Comparison of ENCODE assay signal across 1 cellular context in the genomic region with DNA sequence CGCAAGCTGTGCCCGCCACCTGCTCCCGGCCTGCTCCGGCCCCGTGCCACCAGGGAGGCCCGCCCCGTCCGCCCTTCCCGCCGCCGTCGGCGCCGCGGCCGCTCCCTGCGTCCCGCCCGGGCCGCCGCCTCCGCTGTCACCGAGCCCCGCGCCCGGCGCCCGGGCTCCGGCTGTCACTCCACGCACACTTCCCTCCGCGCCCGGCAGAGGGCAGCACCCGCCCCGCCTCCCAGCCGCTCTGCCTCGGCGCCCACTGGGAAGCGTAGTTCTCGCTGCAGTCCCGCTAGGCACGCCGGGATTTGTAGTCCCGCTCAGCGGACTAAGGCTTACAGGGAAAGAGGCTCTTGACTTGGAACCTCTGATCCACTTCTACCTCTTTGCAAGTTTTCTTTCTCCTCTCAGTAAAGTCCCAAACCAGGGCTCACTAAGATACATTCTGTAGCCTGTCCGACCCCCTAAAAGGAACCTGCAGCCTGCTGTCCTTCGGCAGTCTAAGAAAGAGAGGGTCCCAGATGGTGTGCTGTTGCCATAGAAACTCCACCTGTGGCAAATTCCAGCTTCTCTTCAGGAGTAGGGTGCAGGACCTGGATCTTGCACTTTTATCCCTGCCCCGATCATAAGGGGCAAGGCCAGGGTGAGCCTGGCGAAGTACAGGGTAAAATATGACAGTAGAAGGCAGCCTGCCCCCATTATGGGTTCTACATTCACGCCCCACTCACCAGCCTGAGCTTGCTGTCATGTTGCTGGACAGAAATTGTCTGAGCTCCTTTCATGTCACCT.
A peak's percentile ranks its signal among the peaks of the same experiment; 100 is the strongest.
TF ChIP-seq lines count a peak whose summit lies in the region.

Gene TFEB (minus strand): TSS at position 182 of the 780 bp plus-strand sequence. CDS start 44,395 bp downstream, outside the sequence.

TF ChIP-seq in K562, 482 proteins besides CTCF, POLR2A, EP300 and RAD21 (continued from another document and continues in another):
- TF ChIP-seq, protein P1, sequence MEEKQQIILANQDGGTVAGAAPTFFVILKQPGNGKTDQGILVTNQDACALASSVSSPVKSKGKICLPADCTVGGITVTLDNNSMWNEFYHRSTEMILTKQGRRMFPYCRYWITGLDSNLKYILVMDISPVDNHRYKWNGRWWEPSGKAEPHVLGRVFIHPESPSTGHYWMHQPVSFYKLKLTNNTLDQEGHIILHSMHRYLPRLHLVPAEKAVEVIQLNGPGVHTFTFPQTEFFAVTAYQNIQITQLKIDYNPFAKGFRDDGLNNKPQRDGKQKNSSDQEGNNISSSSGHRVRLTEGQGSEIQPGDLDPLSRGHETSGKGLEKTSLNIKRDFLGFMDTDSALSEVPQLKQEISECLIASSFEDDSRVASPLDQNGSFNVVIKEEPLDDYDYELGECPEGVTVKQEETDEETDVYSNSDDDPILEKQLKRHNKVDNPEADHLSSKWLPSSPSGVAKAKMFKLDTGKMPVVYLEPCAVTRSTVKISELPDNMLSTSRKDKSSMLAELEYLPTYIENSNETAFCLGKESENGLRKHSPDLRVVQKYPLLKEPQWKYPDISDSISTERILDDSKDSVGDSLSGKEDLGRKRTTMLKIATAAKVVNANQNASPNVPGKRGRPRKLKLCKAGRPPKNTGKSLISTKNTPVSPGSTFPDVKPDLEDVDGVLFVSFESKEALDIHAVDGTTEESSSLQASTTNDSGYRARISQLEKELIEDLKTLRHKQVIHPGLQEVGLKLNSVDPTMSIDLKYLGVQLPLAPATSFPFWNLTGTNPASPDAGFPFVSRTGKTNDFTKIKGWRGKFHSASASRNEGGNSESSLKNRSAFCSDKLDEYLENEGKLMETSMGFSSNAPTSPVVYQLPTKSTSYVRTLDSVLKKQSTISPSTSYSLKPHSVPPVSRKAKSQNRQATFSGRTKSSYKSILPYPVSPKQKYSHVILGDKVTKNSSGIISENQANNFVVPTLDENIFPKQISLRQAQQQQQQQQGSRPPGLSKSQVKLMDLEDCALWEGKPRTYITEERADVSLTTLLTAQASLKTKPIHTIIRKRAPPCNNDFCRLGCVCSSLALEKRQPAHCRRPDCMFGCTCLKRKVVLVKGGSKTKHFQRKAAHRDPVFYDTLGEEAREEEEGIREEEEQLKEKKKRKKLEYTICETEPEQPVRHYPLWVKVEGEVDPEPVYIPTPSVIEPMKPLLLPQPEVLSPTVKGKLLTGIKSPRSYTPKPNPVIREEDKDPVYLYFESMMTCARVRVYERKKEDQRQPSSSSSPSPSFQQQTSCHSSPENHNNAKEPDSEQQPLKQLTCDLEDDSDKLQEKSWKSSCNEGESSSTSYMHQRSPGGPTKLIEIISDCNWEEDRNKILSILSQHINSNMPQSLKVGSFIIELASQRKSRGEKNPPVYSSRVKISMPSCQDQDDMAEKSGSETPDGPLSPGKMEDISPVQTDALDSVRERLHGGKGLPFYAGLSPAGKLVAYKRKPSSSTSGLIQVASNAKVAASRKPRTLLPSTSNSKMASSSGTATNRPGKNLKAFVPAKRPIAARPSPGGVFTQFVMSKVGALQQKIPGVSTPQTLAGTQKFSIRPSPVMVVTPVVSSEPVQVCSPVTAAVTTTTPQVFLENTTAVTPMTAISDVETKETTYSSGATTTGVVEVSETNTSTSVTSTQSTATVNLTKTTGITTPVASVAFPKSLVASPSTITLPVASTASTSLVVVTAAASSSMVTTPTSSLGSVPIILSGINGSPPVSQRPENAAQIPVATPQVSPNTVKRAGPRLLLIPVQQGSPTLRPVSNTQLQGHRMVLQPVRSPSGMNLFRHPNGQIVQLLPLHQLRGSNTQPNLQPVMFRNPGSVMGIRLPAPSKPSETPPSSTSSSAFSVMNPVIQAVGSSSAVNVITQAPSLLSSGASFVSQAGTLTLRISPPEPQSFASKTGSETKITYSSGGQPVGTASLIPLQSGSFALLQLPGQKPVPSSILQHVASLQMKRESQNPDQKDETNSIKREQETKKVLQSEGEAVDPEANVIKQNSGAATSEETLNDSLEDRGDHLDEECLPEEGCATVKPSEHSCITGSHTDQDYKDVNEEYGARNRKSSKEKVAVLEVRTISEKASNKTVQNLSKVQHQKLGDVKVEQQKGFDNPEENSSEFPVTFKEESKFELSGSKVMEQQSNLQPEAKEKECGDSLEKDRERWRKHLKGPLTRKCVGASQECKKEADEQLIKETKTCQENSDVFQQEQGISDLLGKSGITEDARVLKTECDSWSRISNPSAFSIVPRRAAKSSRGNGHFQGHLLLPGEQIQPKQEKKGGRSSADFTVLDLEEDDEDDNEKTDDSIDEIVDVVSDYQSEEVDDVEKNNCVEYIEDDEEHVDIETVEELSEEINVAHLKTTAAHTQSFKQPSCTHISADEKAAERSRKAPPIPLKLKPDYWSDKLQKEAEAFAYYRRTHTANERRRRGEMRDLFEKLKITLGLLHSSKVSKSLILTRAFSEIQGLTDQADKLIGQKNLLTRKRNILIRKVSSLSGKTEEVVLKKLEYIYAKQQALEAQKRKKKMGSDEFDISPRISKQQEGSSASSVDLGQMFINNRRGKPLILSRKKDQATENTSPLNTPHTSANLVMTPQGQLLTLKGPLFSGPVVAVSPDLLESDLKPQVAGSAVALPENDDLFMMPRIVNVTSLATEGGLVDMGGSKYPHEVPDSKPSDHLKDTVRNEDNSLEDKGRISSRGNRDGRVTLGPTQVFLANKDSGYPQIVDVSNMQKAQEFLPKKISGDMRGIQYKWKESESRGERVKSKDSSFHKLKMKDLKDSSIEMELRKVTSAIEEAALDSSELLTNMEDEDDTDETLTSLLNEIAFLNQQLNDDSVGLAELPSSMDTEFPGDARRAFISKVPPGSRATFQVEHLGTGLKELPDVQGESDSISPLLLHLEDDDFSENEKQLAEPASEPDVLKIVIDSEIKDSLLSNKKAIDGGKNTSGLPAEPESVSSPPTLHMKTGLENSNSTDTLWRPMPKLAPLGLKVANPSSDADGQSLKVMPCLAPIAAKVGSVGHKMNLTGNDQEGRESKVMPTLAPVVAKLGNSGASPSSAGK (IDR thresholded peaks at IDR 0.05): no peak
- TF ChIP-seq ZBTB34 (CRISPR knock-in tag; IDR thresholded peaks at IDR 0.05): no peak
- no peak for TF ChIP-seq IRF2 (CRISPR knock-in tag; IDR thresholded peaks at IDR 0.05)
- no peak for TF ChIP-seq ID3 (CRISPR knock-in tag; IDR thresholded peaks at IDR 0.05)
- peak; percentile 64; the same call in 1 of the 2 replicates for TF ChIP-seq ID3 (tag; IDR thresholded peaks at IDR 0.05)
- TF ChIP-seq CHD4 (IDR thresholded peaks at IDR 0.05; ENCODE audit: insufficient read depth, insufficient replicate concordance, low read depth, low read length, poor library complexity, severe bottlenecking): no peak
- TF ChIP-seq, protein P2, sequence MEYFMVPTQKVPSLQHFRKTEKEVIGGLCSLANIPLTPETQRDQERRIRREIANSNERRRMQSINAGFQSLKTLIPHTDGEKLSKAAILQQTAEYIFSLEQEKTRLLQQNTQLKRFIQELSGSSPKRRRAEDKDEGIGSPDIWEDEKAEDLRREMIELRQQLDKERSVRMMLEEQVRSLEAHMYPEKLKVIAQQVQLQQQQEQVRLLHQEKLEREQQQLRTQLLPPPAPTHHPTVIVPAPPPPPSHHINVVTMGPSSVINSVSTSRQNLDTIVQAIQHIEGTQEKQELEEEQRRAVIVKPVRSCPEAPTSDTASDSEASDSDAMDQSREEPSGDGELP (CRISPR knock-in tag; IDR thresholded peaks at IDR 0.05; ENCODE audit: borderline replicate concordance): peak; percentile 92
- peak; percentile 86 for TF ChIP-seq SMAD4 (CRISPR knock-in tag; conservative IDR thresholded peaks at IDR 0.05)
- no peak for TF ChIP-seq PCBP2 (IDR thresholded peaks at IDR 0.05; ENCODE audit: low read depth, low read length, poor library complexity, severe bottlenecking)
- TF ChIP-seq PYGO2 (tag; IDR thresholded peaks at IDR 0.05): no peak
- no peak for TF ChIP-seq ZNF699 (CRISPR knock-in tag; IDR thresholded peaks at IDR 0.05; ENCODE audit: insufficient replicate concordance)
- TF ChIP-seq KAT8 (IDR thresholded peaks at IDR 0.05; ENCODE audit: low read depth): no peak
- no peak for TF ChIP-seq CAMTA2 (CRISPR knock-in tag; conservative IDR thresholded peaks at IDR 0.05)
- peak; percentile 36 for TF ChIP-seq SP2 (IDR thresholded peaks at IDR 0.05; ENCODE audit: extremely low read depth, low read depth, low read length, poor library complexity, severe bottlenecking)
- no peak for TF ChIP-seq E2F3 (CRISPR knock-in tag; IDR thresholded peaks at IDR 0.05)
- peak; percentile 56; the same call in 1 of the 2 replicates for TF ChIP-seq LCOR (CRISPR knock-in tag; IDR thresholded peaks at IDR 0.05)
- no peak for TF ChIP-seq BCL6 (CRISPR knock-in tag; IDR thresholded peaks at IDR 0.05)
- TF ChIP-seq, protein P3, sequence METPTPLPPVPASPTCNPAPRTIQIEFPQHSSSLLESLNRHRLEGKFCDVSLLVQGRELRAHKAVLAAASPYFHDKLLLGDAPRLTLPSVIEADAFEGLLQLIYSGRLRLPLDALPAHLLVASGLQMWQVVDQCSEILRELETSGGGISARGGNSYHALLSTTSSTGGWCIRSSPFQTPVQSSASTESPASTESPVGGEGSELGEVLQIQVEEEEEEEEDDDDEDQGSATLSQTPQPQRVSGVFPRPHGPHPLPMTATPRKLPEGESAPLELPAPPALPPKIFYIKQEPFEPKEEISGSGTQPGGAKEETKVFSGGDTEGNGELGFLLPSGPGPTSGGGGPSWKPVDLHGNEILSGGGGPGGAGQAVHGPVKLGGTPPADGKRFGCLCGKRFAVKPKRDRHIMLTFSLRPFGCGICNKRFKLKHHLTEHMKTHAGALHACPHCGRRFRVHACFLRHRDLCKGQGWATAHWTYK (CRISPR knock-in tag; IDR thresholded peaks at IDR 0.05): peak; percentile 87; the same call in 1 of the 2 replicates
- peak; percentile 68; the same call in 1 of the 2 replicates for TF ChIP-seq TARDBP (IDR thresholded peaks at IDR 0.05)
- no peak for TF ChIP-seq SRSF9 (IDR thresholded peaks at IDR 0.05; ENCODE audit: borderline replicate concordance, low read depth, low read length)
- TF ChIP-seq ZNF197 (CRISPR knock-in tag; IDR thresholded peaks at IDR 0.05; ENCODE audit: low read depth): peak; percentile 71; the same call in 1 of the 2 replicates
- TF ChIP-seq RBM25 (IDR thresholded peaks at IDR 0.05; ENCODE audit: low read depth, low read length, severe bottlenecking): no peak
- no peak for TF ChIP-seq DLX4 (CRISPR knock-in tag; IDR thresholded peaks at IDR 0.05)
- no peak for TF ChIP-seq CBFA2T3 (IDR thresholded peaks at IDR 0.05)
- peak; percentile 95 for TF ChIP-seq ZNF143 (CRISPR knock-in tag; IDR thresholded peaks at IDR 0.05)
- TF ChIP-seq ZNF174 (CRISPR knock-in tag; IDR thresholded peaks at IDR 0.05): no peak
- TF ChIP-seq SAFB (IDR thresholded peaks at IDR 0.05; ENCODE audit: borderline replicate concordance, low read depth, low read length): peak; percentile 85; the same call in 1 of the 2 replicates
- TF ChIP-seq FOXP4 (CRISPR knock-in tag; IDR thresholded peaks at IDR 0.05; ENCODE audit: borderline replicate concordance): no peak
- TF ChIP-seq, protein P4, sequence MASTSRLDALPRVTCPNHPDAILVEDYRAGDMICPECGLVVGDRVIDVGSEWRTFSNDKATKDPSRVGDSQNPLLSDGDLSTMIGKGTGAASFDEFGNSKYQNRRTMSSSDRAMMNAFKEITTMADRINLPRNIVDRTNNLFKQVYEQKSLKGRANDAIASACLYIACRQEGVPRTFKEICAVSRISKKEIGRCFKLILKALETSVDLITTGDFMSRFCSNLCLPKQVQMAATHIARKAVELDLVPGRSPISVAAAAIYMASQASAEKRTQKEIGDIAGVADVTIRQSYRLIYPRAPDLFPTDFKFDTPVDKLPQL (IDR thresholded peaks at IDR 0.05; ENCODE audit: extremely low read depth, insufficient read length): no peak
- no peak for TF ChIP-seq ARNT (IDR thresholded peaks at IDR 0.05)
- no peak for TF ChIP-seq ZNF57 (CRISPR knock-in tag; IDR thresholded peaks at IDR 0.05)
